Comparison of ENCODE assay signal across 29 cellular contexts in the genomic region with DNA sequence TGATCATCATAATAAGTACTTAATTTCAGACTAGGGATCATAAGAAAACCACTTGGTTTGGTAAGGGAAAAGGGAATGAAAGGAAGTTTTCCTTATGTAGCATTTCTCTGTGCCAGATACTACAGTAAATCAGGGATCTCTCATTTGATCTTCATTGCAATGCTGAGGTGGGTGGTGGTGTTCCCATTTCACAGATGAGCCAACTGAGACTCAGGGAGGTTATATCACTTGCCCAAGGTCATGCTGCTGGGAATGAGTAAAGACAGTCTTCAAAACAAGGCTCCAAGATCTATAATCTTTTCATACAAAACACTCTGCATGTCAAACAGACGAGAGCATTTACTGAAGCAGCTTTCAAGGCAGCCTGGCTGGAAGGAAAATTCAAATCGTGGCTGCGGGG.
"Had no signal": no experiment of that assay in that cellular context is flagged by ENCODE, and none has a peak within 500 bp of the region (broad histone marks: within the 10 kb centered on the region; RNA-seq: fewer than 3 reads in every experiment).

No MANE protein-coding gene starts in this region.

- ATAC-seq: stimulated activated effector memory CD8-positive, alpha-beta T cell treated with anti-CD3 and anti-CD28 coated beads, Interleukin-12 subunit alpha, Interleukin-12 subunit beta, amount 100 ng/mL, for 72 hours; stimulated activated memory B cell treated with anti-CD40 and anti-IgM and Interleukin-4, amounts not matched to agents 10 μg/mL and 1 μg/mL and 100 μg/mL, for 72 hours; stimulated activated naive B cell treated with anti-CD40 and anti-IgM and Interleukin-4, amounts not matched to agents 10 μg/mL and 1 μg/mL and 100 μg/mL, for 72 hours; stimulated activated naive CD8-positive, alpha-beta T cell treated with anti-CD3 and anti-CD28 coated beads, Interleukin-15, amount 100 ng/mL, for 72 hours; stimulated activated naive CD8-positive, alpha-beta T cell treated with anti-CD3 and anti-CD28 coated beads, Interleukin-15, Interleukin-2, amounts not matched to agents 100 U/mL and 50 U/mL, for 24 hours; upper lobe of right lung had no signal

- H3K27ac Mint-ChIP-seq: stimulated activated effector memory CD8-positive, alpha-beta T cell treated with anti-CD3 and anti-CD28 coated beads, Interleukin-12 subunit alpha, Interleukin-12 subunit beta, amount 100 ng/mL, for 72 hours; stimulated activated memory B cell treated with anti-CD40 and anti-IgM and Interleukin-4, amounts not matched to agents 10 μg/mL and 1 μg/mL and 100 μg/mL, for 72 hours; stimulated activated naive B cell treated with anti-CD40 and anti-IgM and Interleukin-4, amounts not matched to agents 10 μg/mL and 1 μg/mL and 100 μg/mL, for 72 hours; stimulated activated naive CD8-positive, alpha-beta T cell treated with anti-CD3 and anti-CD28 coated beads, Interleukin-15, amount 100 ng/mL, for 72 hours; stimulated activated naive CD8-positive, alpha-beta T cell treated with anti-CD3 and anti-CD28 coated beads, Interleukin-15, Interleukin-2, amounts not matched to agents 100 ng/mL and 50 ng/mL, for 24 hours; type B pancreatic cell had no signal

- FAIRE-seq: urothelium cell line had no signal

- H3K4me1 Mint-ChIP-seq: stimulated activated effector memory CD8-positive, alpha-beta T cell treated with anti-CD3 and anti-CD28 coated beads, Interleukin-12 subunit alpha, Interleukin-12 subunit beta, amount 100 ng/mL, for 72 hours; stimulated activated memory B cell treated with anti-CD40 and anti-IgM and Interleukin-4, amounts not matched to agents 10 μg/mL and 1 μg/mL and 100 μg/mL, for 72 hours; stimulated activated naive B cell treated with anti-CD40 and anti-IgM and Interleukin-4, amounts not matched to agents 10 μg/mL and 1 μg/mL and 100 μg/mL, for 72 hours; stimulated activated naive CD8-positive, alpha-beta T cell treated with anti-CD3 and anti-CD28 coated beads, Interleukin-15, amount 100 ng/mL, for 72 hours had no signal

- DNase-seq: stimulated activated CD4-positive, alpha-beta T cell treated with anti-CD3 and anti-CD28 coated beads, Interleukin-2, amount 100 ng/mL, for 48 hours; stimulated activated CD4-positive, alpha-beta T cell treated with anti-CD3 and anti-CD28 coated beads, Interleukin-4, amount 100 ng/mL, for 1 hour; stimulated activated CD4-positive, alpha-beta T cell treated with anti-CD3 and anti-CD28 coated beads, Interleukin-4, amount 100 ng/mL, for 24 hours; stimulated activated CD4-positive, alpha-beta T cell treated with anti-CD3 and anti-CD28 coated beads, Interleukin-4, amount 100 ng/mL, for 4 hours; stimulated activated CD8-positive, alpha-beta memory T cell treated with anti-CD3 and anti-CD28 coated beads, Interleukin-4, amount 100 ng/mL, for 48 hours; stimulated activated naive B cell treated with anti-CD40 and anti-IgM and Interleukin-4, amounts not matched to agents 10 μg/mL and 1 μg/mL and 100 μg/mL, for 72 hours; stimulated activated naive CD4-positive, alpha-beta T cell; stimulated activated naive CD4-positive, alpha-beta T cell treated with Interleukin-2 at 50 U/mL for 16 hours; stimulated activated naive CD8-positive, alpha-beta T cell treated with anti-CD3 and anti-CD28 coated beads, Interleukin-15, amount 100 ng/mL, for 72 hours; stimulated activated naive CD8-positive, alpha-beta T cell treated with anti-CD3 and anti-CD28 coated beads, Interleukin-15, Interleukin-2, amounts not matched to agents 100 U/mL and 50 U/mL, for 24 hours; stomach; substantia nigra; testis; thyroid gland; tibial artery; transverse colon; trophoblast cell; upper lobe of left lung; upper lobe of right lung; uterus had no signal

- H3K27me3 Mint-ChIP-seq: stimulated activated memory B cell treated with anti-CD40 and anti-IgM and Interleukin-4, amounts not matched to agents 10 μg/mL and 1 μg/mL and 100 μg/mL, for 72 hours had no signal

- H3K9me3 ChIP-seq: stomach, suprapubic skin, testis, thoracic aorta, thyroid gland, tibial artery, tibial nerve, transverse colon, upper lobe of left lung, upper lobe of right lung, uterus, vagina had no signal

- H3K4me3 ChIP-seq: stomach, suprapubic skin, testis, thoracic aorta, thyroid gland, tibial artery, tibial nerve, transverse colon, upper lobe of left lung, upper lobe of right lung, uterus, vagina had no signal

- H3K4me3 Mint-ChIP-seq: stimulated activated effector memory CD8-positive, alpha-beta T cell treated with anti-CD3 and anti-CD28 coated beads, Interleukin-12 subunit alpha, Interleukin-12 subunit beta, amount 100 ng/mL, for 72 hours; stimulated activated memory B cell treated with anti-CD40 and anti-IgM and Interleukin-4, amounts not matched to agents 10 μg/mL and 1 μg/mL and 100 μg/mL, for 72 hours; stimulated activated naive B cell treated with anti-CD40 and anti-IgM and Interleukin-4, amounts not matched to agents 10 μg/mL and 1 μg/mL and 100 μg/mL, for 72 hours; stimulated activated naive CD8-positive, alpha-beta T cell treated with anti-CD3 and anti-CD28 coated beads, Interleukin-15, amount 100 ng/mL, for 72 hours; stimulated activated naive CD8-positive, alpha-beta T cell treated with anti-CD3 and anti-CD28 coated beads, Interleukin-15, Interleukin-2, amounts not matched to agents 100 ng/mL and 50 ng/mL, for 24 hours; type B pancreatic cell had no signal

- H3K27ac ChIP-seq: stomach, suprapubic skin, testis, thoracic aorta, thyroid gland, tibial artery, tibial nerve, transverse colon, upper lobe of left lung, upper lobe of right lung, uterus, vagina had no signal

- H3K27me3 ChIP-seq: stomach, testis, thyroid gland, tibial artery, tibial nerve, transverse colon, upper lobe of left lung, uterus, vagina had no signal

- H3K36me3 ChIP-seq: stomach, suprapubic skin, thoracic aorta, thyroid gland, tibial artery, tibial nerve, transverse colon, upper lobe of left lung, upper lobe of right lung, uterus, vagina had no signal

- H3K9me3 Mint-ChIP-seq: stimulated activated effector memory CD8-positive, alpha-beta T cell treated with anti-CD3 and anti-CD28 coated beads, Interleukin-12 subunit alpha, Interleukin-12 subunit beta, amount 100 ng/mL, for 72 hours; stimulated activated naive CD8-positive, alpha-beta T cell treated with anti-CD3 and anti-CD28 coated beads, Interleukin-15, Interleukin-2, amounts not matched to agents 100 ng/mL and 50 ng/mL, for 24 hours; type B pancreatic cell had no signal

- H3K36me3 Mint-ChIP-seq: stimulated activated effector memory CD8-positive, alpha-beta T cell treated with anti-CD3 and anti-CD28 coated beads, Interleukin-12 subunit alpha, Interleukin-12 subunit beta, amount 100 ng/mL, for 72 hours; stimulated activated memory B cell treated with anti-CD40 and anti-IgM and Interleukin-4, amounts not matched to agents 10 μg/mL and 1 μg/mL and 100 μg/mL, for 72 hours; stimulated activated naive B cell treated with anti-CD40 and anti-IgM and Interleukin-4, amounts not matched to agents 10 μg/mL and 1 μg/mL and 100 μg/mL, for 72 hours; type B pancreatic cell had no signal

- H3K4me1 ChIP-seq: stomach, suprapubic skin, testis, thyroid gland, tibial artery, tibial nerve, transverse colon, upper lobe of left lung, upper lobe of right lung, uterus, vagina had no signal
